ENCODE assay signal across 16 cellular contexts in genomic region chr18:48772457-48772856, GRCh38.
DNase-seq lines count a peak whose midpoint lies in the region; ATAC-seq, FAIRE-seq and TF ChIP-seq lines count a peak whose summit lies in the region.
"Had no signal": no experiment of that assay in that cellular context is flagged by ENCODE, and none has a peak within 500 bp of the region (broad histone marks: within the 10 kb centered on the region; RNA-seq: fewer than 3 reads in every experiment).

No MANE protein-coding gene starts in this region.

- H3K14ac ChIP-seq in H1 (ENCODE audit: insufficient read length): no peak overlapping the region

- H3K27ac ChIP-seq in heart right ventricle: peak overlapping the region in 7 of 10 donors; percentile 65 to 90 (median 82)
- H3K27ac ChIP-seq in HEK293 (ENCODE audit: extremely low read depth, low read depth, low read length): no peak overlapping the region
- H3K27ac ChIP-seq in H1 (ENCODE audit: low read depth, low read length): no peak overlapping the region
- H3K27ac ChIP-seq in gastrocnemius medialis: peak overlapping the region in 3 of 4 donors; percentile 66 to 88 (median 85)
- H3K27ac ChIP-seq: C4-2B, GM23248 had no signal

- no peak overlapping the region for H2AK5ac ChIP-seq in H1 (ENCODE audit: low read depth, low read length)

- H2BK120ac ChIP-seq in H1 (replicated peaks; ENCODE audit: low read depth, low read length): no peak overlapping the region

- H3K27me3 ChIP-seq in heart right ventricle (no peaks in the 10 kb centered on the region), H1 (replicated peaks in 1 of 4; ENCODE audit: control insufficient read depth in 3 of 4, extremely low read depth in 1 of 4, insufficient read depth in 3 of 4, low read length in 3 of 4) (no peaks in the 10 kb centered on the region), gastrocnemius medialis (no peaks in the 10 kb centered on the region)

- H3K79me2 ChIP-seq in H1 (ENCODE audit: control insufficient read depth in 1 of 2, insufficient read depth in 2 of 2, low read length in 2 of 2): no peaks in the 10 kb centered on the region

- no peak overlapping the region for H2BK12ac ChIP-seq in H1 (ENCODE audit: low read depth, low read length)

- H3K23me2 ChIP-seq in H1 (ENCODE audit: low read depth, low read length): peaks cover 1% of the 10 kb centered on the region; the same call in 1 of the 2 replicates

- TF ChIP-seq EP300 in H1 (IDR thresholded peaks at IDR 0.05; ENCODE audit: borderline replicate concordance in 1 of 2, low read depth in 2 of 2, low read length in 2 of 2): no peak

- no peak overlapping the region for H2AFZ ChIP-seq in H1 (ENCODE audit: low read length)
- H2AFZ ChIP-seq: GM23248 had no signal

- no peak overlapping the region for H3K4ac ChIP-seq in H1 (replicated peaks; ENCODE audit: insufficient read length, low read depth, low read length)

- in situ Hi-C loops in gastrocnemius medialis (cut with MboI; ENCODE audit: low sequenced_read_pairs in 4 of 4): no loop called here

- TF ChIP-seq POLR2A in H1 (IDR thresholded peaks at IDR 0.05; ENCODE audit: control extremely low read depth in 1 of 2, low read depth in 2 of 2, low read length in 2 of 2) (no peak), gastrocnemius medialis (IDR thresholded peaks at IDR 0.05) (no peak)

- H3K4me1 ChIP-seq in heart right ventricle (peaks cover 19 to 87% (median 51%) of the 10 kb centered on the region in 9 donors), HEK293 (ENCODE audit: control insufficient read depth, insufficient read depth, low read length) (peaks cover 3% of the 10 kb centered on the region; the same call in 1 of the 2 replicates), H1 (replicated peaks in 1 of 4; ENCODE audit: control insufficient read depth in 3 of 4, insufficient read depth in 4 of 4, low read length in 3 of 4) (peaks cover 0 to 2% (median 0%) of the 10 kb centered on the region in 4 experiments; a peak in 2 of 7 replicates), gastrocnemius medialis (peaks cover 36 to 61% of the 10 kb centered on the region in 2 donors)

- no peaks in the 10 kb centered on the region for H3K79me1 ChIP-seq in H1 (ENCODE audit: low read depth, low read length)

- no peak overlapping the region for H2BK20ac ChIP-seq in H1 (ENCODE audit: low read length)

- TF ChIP-seq CTCF in heart right ventricle (IDR thresholded peaks at IDR 0.05) (no peak), HEK293 (tag by site-specific recombination; IDR thresholded peaks at IDR 0.05) (no peak), H1 (IDR thresholded peaks at IDR 0.05; ENCODE audit: control extremely low read depth in 1 of 3, insufficient read depth in 1 of 3, low read depth in 1 of 3, low read length in 3 of 3) (no peak), gastrocnemius medialis (IDR thresholded peaks at IDR 0.05 in 4 of 5, conservative IDR thresholded peaks at IDR 0.05 in 1 of 5) (no peak)

- CTCF ChIA-PET in HEK293 (lab: Yijun Ruan, JAX) (interaction anchor here (1.6 kb wide), 1 partner anchor 175 kb away, joined by 4 read pairs; no protein-coding TSS in a partner anchor), H1 (lab: Charles Lee; ENCODE audit: partially characterized antibody) (interaction anchor here (0.9 to 2.3 kb wide), 3 partner anchors 57 to 168 kb away, joined by 3 to 6 read pairs (median 5); no protein-coding TSS in a partner anchor)

- ATAC-seq in heart right ventricle (no peak), Right ventricle myocardium inferior (no peak), gastrocnemius medialis (no peak), GM18867 (IDR thresholded peaks at IDR 0.05; ENCODE audit: unreplicated experiment) (no peak)
- ATAC-seq: GM12878 had no signal

- H4K5ac ChIP-seq in H1 (ENCODE audit: insufficient read length, low read depth, low read length): no peak overlapping the region

- no peak overlapping the region for H3K56ac ChIP-seq in H1 (replicated peaks; ENCODE audit: insufficient read length, low read depth, low read length)

- no peak overlapping the region for H4K91ac ChIP-seq in H1 (replicated peaks; ENCODE audit: insufficient read length, low read length)

- no peak overlapping the region for H3K23ac ChIP-seq in H1 (ENCODE audit: insufficient read length)

- H3K4me3 ChIP-seq in heart right ventricle (no peak overlapping the region), HEK293 (ENCODE audit: low read depth, low read length) (no peak overlapping the region), H1 (ENCODE audit: extremely low read depth in 1 of 4, insufficient read depth in 2 of 4, low read depth in 3 of 4, low read length in 4 of 4) (no peak overlapping the region), gastrocnemius medialis (no peak overlapping the region)
- H3K4me3 ChIP-seq: GM12878, GM23248 had no signal

- no peaks in the 10 kb centered on the region for H4K20me1 ChIP-seq in H1 (replicated peaks in 1 of 2; ENCODE audit: control insufficient read depth in 1 of 2, insufficient read depth in 2 of 2, low read length in 2 of 2)

- POLR2A ChIA-PET in HEK293 (lab: Yijun Ruan, JAX): no interaction called here
- POLR2A ChIA-PET in H1 (lab: Charles Lee; ENCODE audit: partially characterized antibody): no interaction called here

- no peak for TF ChIP-seq RAD21 in H1 (IDR thresholded peaks at IDR 0.05 in 1 of 2, conservative IDR thresholded peaks at IDR 0.05 in 1 of 2; ENCODE audit: low read depth in 2 of 2, low read length in 2 of 2)

- intact Hi-C loops in heart right ventricle (cut with DNase I): loop anchor here in 8 of 10 donors (5.0 to 10.0 kb wide), 7 partner anchors 50 to 402 kb away; partner anchors contain the start of gene SMAD7 (in 1 of the 8)
- intact Hi-C loops in Right ventricle myocardium inferior (cut with DNase I): loop anchor here (10.0 kb wide), 2 partner anchors 98 to 402 kb away; no protein-coding TSS in a partner anchor
- intact Hi-C loops in gastrocnemius medialis (cut with DNase I; ENCODE audit: low total_unique reads): no loop called here

- no peak overlapping the region for H3K4me2 ChIP-seq in H1 (ENCODE audit: insufficient read depth in 1 of 2, low read depth in 2 of 2, low read length in 2 of 2)

- H3K36me3 ChIP-seq in heart right ventricle (peaks cover 0 to 7% (median 0%) of the 10 kb centered on the region in 9 donors), HEK293 (ENCODE audit: control insufficient read depth in 2 of 2, insufficient read depth in 1 of 2, low read length in 2 of 2) (no peaks in the 10 kb centered on the region), H1 (ENCODE audit: control insufficient read depth in 2 of 4, insufficient read depth in 4 of 4, low read length in 3 of 4) (no peaks in the 10 kb centered on the region; a peak in 2 of 8 replicates), gastrocnemius medialis (no peaks in the 10 kb centered on the region)

- H2BK5ac ChIP-seq in H1 (ENCODE audit: low read depth, low read length): no peak overlapping the region

- no peak overlapping the region for H2BK15ac ChIP-seq in H1 (ENCODE audit: low read length)

- no peak overlapping the region for H4K8ac ChIP-seq in H1 (ENCODE audit: extremely low read depth, insufficient read depth, low read length)

- H3K9ac ChIP-seq in H1 (replicated peaks in 1 of 4; ENCODE audit: extremely low read depth in 1 of 4, low read depth in 3 of 4, low read length in 3 of 4): no peak overlapping the region
- H3K9ac ChIP-seq: GM23248 had no signal

- DNase-seq in heart right ventricle (no peak), Right ventricle myocardium inferior (ENCODE audit: missing footprints) (no peak), H1 (ENCODE audit: low read depth in 1 of 2, low spot score in 2 of 2) (no peak), gastrocnemius medialis (no peak), HK-2 (ENCODE audit: unreplicated experiment) (no peak), dedifferentiated amniotic fluid mesenchymal stem cell (ENCODE audit: extremely low spot score) (no peak)
- DNase-seq: ACHN; CD4-positive, alpha-beta memory T cell; DMS79; GM23248; H7 had no signal

- H3K18ac ChIP-seq in H1 (ENCODE audit: extremely low read depth, low read length): no peak overlapping the region

- no peak for FAIRE-seq in H1 (lab: Jason Lieb, UNC)
- FAIRE-seq: GM12878, GM18507 had no signal

- no peaks in the 10 kb centered on the region for H3K9me3 ChIP-seq in heart right ventricle
- H3K9me3 ChIP-seq in HEK293 (ENCODE audit: control insufficient read depth, insufficient read depth, low read depth, low read length): no peaks in the 10 kb centered on the region
- H3K9me3 ChIP-seq in H1 (ENCODE audit: insufficient read depth in 2 of 2, low read depth in 1 of 2, low read length in 1 of 2): no peaks in the 10 kb centered on the region
- H3K9me3 ChIP-seq in gastrocnemius medialis: no peaks in the 10 kb centered on the region

TF ChIP-seq in HEK293, 187 proteins besides CTCF, POLR2A, EP300 and RAD21 (continues in another document):
- TF ChIP-seq ZBTB7A (tag by site-specific recombination; IDR thresholded peaks at IDR 0.05; ENCODE audit: low read depth): no peak
- TF ChIP-seq ZNF488 (tag by site-specific recombination; IDR thresholded peaks at IDR 0.05): no peak

TF ChIP-seq in H1, 55 proteins besides CTCF, POLR2A, EP300 and RAD21:
- TF ChIP-seq SP1 (IDR thresholded peaks at IDR 0.05; ENCODE audit: low read depth, low read length) (no peak), KDM1A (IDR thresholded peaks at IDR 0.05; ENCODE audit: borderline replicate concordance, low read length) (0 out of 2 replicates have a peak, but pooled peaks have one; percentile 22), ASH2L (IDR thresholded peaks at IDR 0.05; ENCODE audit: low read length) (no peak)

Comparison
In these comparisons a context has a peak if more than half of its experiments do, and no peak if none do; other contexts are left out.
1. H3K27ac ChIP-seq: peak in heart right ventricle (7 of 10) and gastrocnemius medialis (3 of 4); none in HEK293 (single experiment) and H1 (single experiment).